11 cellular contexts compared by ENCODE assay signal in the genomic region with DNA sequence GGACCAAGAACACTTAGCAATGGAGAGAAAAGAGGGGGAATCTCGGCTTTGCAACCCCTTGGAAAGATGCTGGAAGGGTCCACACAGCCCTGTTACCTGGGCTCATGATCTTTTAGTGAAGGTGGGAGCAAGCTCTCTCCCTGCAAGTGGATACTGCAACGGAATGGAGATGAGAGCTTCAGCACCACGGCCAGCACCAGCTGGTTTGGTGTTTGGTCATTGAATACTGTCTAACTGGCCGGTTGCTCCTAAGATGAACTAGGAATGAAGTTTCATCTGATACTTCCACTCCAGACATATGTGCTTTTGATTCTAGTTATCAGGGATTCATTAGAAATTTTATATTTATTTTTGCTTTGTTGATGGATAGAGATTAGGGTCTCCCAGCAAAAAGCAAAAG. TPM values are rescaled to one million over a fixed set of nuclear protein-coding genes. Genes with fewer than 3 reads are reported as not detected.
A peak's percentile ranks its signal among the peaks of the same experiment; 100 is the strongest.
DNase-seq lines count a peak whose midpoint lies in the region; ATAC-seq, FAIRE-seq and TF ChIP-seq lines count a peak whose summit lies in the region.
"Had no signal": no experiment of that assay in that cellular context is flagged by ENCODE, and none has a peak within 500 bp of the region (broad histone marks: within the 10 kb centered on the region; RNA-seq: fewer than 3 reads in every experiment).

No MANE protein-coding gene starts in this region.

- no peak overlapping the region for H3K56ac ChIP-seq in IMR-90 (ENCODE audit: extremely low read depth, insufficient read depth, low read length)

- no peak overlapping the region for H3K9ac ChIP-seq in IMR-90 (ENCODE audit: low read depth, low read length)

- no peak overlapping the region for H3K27ac Mint-ChIP-seq in stimulated activated memory B cell treated with anti-CD40 and anti-IgM and Interleukin-4, amounts not matched to agents 10 μg/mL and 1 μg/mL and 100 μg/mL, for 72 hours

- TF ChIP-seq RAD21 in IMR-90 (IDR thresholded peaks at IDR 0.05; ENCODE audit: low read length): no peak

- no peak overlapping the region for H2BK20ac ChIP-seq in IMR-90 (ENCODE audit: low read depth, low read length)

- peak; percentile 60 for ATAC-seq in IMR-90 (ENCODE audit: low read depth)
- no peak for ATAC-seq in stimulated activated memory B cell treated with anti-CD40 and anti-IgM and Interleukin-4, amounts not matched to agents 10 μg/mL and 1 μg/mL and 100 μg/mL, for 72 hours
- ATAC-seq in GM18502 (IDR thresholded peaks at IDR 0.05; ENCODE audit: poor library complexity, unreplicated experiment): no peak
- no peak for ATAC-seq in GM18873 (IDR thresholded peaks at IDR 0.05; ENCODE audit: low FRiP score, unreplicated experiment)

- no peak overlapping the region for H3K4me3 Mint-ChIP-seq in stimulated activated memory B cell treated with anti-CD40 and anti-IgM and Interleukin-4, amounts not matched to agents 10 μg/mL and 1 μg/mL and 100 μg/mL, for 72 hours

- dilution Hi-C loops in IMR-90 (cut with HindIII; ENCODE audit: low sequenced_read_pairs, unreplicated experiment): no loop called here

- no peaks in the 10 kb centered on the region for H3K4me1 ChIP-seq in IMR-90 (ENCODE audit: control insufficient read depth, insufficient read depth, low read length)
- H3K4me1 ChIP-seq: ascending aorta had no signal

- H3K4me3 ChIP-seq in IMR-90 (ENCODE audit: insufficient read depth, low read depth, low read length): no peak overlapping the region
- H3K4me3 ChIP-seq in astrocyte of the cerebellum (ENCODE audit: low read depth, low read length): no peak overlapping the region
- H3K4me3 ChIP-seq: ascending aorta had no signal

- no peak overlapping the region for H2BK15ac ChIP-seq in IMR-90 (ENCODE audit: low read depth, low read length)

- POLR2A ChIA-PET in IMR-90 (lab: Charles Lee; ENCODE audit: unreplicated experiment): no interaction called here

- no peak overlapping the region for H2AFZ ChIP-seq in IMR-90 (replicated peaks; ENCODE audit: low read length, poor library complexity)

- H4K20me1 ChIP-seq in IMR-90 (ENCODE audit: insufficient read depth, low read length): no peaks in the 10 kb centered on the region

- H2AK5ac ChIP-seq in IMR-90 (ENCODE audit: low read depth, low read length): no peak overlapping the region

- H2AK9ac ChIP-seq in IMR-90 (replicated peaks; ENCODE audit: low read depth, low read length, poor library complexity): no peak overlapping the region

- no peaks in the 10 kb centered on the region for H3K79me1 ChIP-seq in IMR-90 (ENCODE audit: low read depth in 1 of 2, low read length in 2 of 2)

- no peaks in the 10 kb centered on the region; the same call in 1 of the 2 replicates for H3K27me3 ChIP-seq in IMR-90 (ENCODE audit: control insufficient read depth, insufficient read depth, low read length)
- H3K27me3 ChIP-seq: ascending aorta had no signal

- DNase-seq in COLO829 (ENCODE audit: low spot score): peak; percentile 32
- peak; percentile 8 for DNase-seq in IMR-90
- DNase-seq in astrocyte of the cerebellum (ENCODE audit: low read depth): peak; percentile 35
- DNase-seq in islet precursor cell: peak; percentile 80
- no peak for DNase-seq in GM19239 (ENCODE audit: insufficient read length, low spot score)
- DNase-seq: kidney glomerular epithelial cell had no signal

- intact Hi-C loops in IMR-90 (cut with micrococcal nuclease): loop anchor here (5.0 kb wide), 1 partner anchor 94 kb away; no protein-coding TSS in a partner anchor

- peaks cover 22% of the 10 kb centered on the region for H3K4me1 Mint-ChIP-seq in stimulated activated memory B cell treated with anti-CD40 and anti-IgM and Interleukin-4, amounts not matched to agents 10 μg/mL and 1 μg/mL and 100 μg/mL, for 72 hours

- no peak overlapping the region for H3K23ac ChIP-seq in IMR-90 (ENCODE audit: low read depth, low read length)

- no peak overlapping the region for H3K4ac ChIP-seq in IMR-90 (ENCODE audit: low read depth, low read length)

- TF ChIP-seq POLR2A in IMR-90 (IDR thresholded peaks at IDR 0.05; ENCODE audit: low read depth, low read length): no peak

- H3K9me3 Mint-ChIP-seq in stimulated activated memory B cell treated with anti-CD40 and anti-IgM and Interleukin-4, amounts not matched to agents 10 μg/mL and 1 μg/mL and 100 μg/mL, for 72 hours: no peaks in the 10 kb centered on the region

- CTCF ChIA-PET in IMR-90 (lab: Yijun Ruan, JAX): no interaction called here

- H3K36me3 Mint-ChIP-seq in stimulated activated memory B cell treated with anti-CD40 and anti-IgM and Interleukin-4, amounts not matched to agents 10 μg/mL and 1 μg/mL and 100 μg/mL, for 72 hours: peaks cover 25% of the 10 kb centered on the region

- no peaks in the 10 kb centered on the region for H3K36me3 ChIP-seq in IMR-90 (ENCODE audit: control insufficient read depth, insufficient read depth, low read length)
- H3K36me3 ChIP-seq: ascending aorta had no signal

- TF ChIP-seq CTCF in IMR-90 (conservative IDR thresholded peaks at IDR 0.05; ENCODE audit: low read depth, low read length): no peak
- TF ChIP-seq CTCF in astrocyte of the cerebellum (IDR thresholded peaks at IDR 0.05; ENCODE audit: low read depth, low read length, missing control alignments): no peak

- H3K4me2 ChIP-seq in IMR-90 (ENCODE audit: low read depth, low read length): no peak overlapping the region

- no peak overlapping the region for H4K91ac ChIP-seq in IMR-90 (ENCODE audit: insufficient read depth, low read depth, low read length)

- no peak overlapping the region for H3K27ac ChIP-seq in IMR-90 (ENCODE audit: insufficient read depth, low read length)
- H3K27ac ChIP-seq: ascending aorta had no signal

- no peaks in the 10 kb centered on the region for H3K9me1 ChIP-seq in IMR-90 (ENCODE audit: insufficient read depth, low read length)

- no TSS peak for BruUV-seq in IMR-90 (replicated peaks; lab: Mats Ljungman, UMichigan)

- in situ Hi-C loops in IMR-90 (cut with MboI; ENCODE audit: low sequenced_read_pairs) (no loop called here), astrocyte of the cerebellum (cut with HindIII; ENCODE audit: low sequenced_read_pairs) (no loop called here)

- no peak overlapping the region for H3K14ac ChIP-seq in IMR-90 (replicated peaks; ENCODE audit: low read depth, low read length)

- no CpG with 5 or more reads among the region's 4 CpGs for WGBS in IMR-90 (ENCODE audit: extremely low coverage in 2 of 2, insufficient read length in 1 of 2), 2 experiments

- no peaks in the 10 kb centered on the region for H3K9me3 ChIP-seq in IMR-90 (ENCODE audit: control insufficient read depth, insufficient read depth, low read length)
- H3K9me3 ChIP-seq: ascending aorta had no signal

- no peak overlapping the region for H4K5ac ChIP-seq in IMR-90 (ENCODE audit: low read depth, low read length)

- no peak overlapping the region for H2BK5ac ChIP-seq in IMR-90 (ENCODE audit: low read depth, low read length, poor library complexity, severe bottlenecking)

- no peak for FAIRE-seq in GM19239 (lab: Jason Lieb, UNC)

- H3K27me3 Mint-ChIP-seq in stimulated activated memory B cell treated with anti-CD40 and anti-IgM and Interleukin-4, amounts not matched to agents 10 μg/mL and 1 μg/mL and 100 μg/mL, for 72 hours: peaks cover 12% of the 10 kb centered on the region

- no peak overlapping the region for H4K8ac ChIP-seq in IMR-90 (ENCODE audit: low read depth in 2 of 2, low read length in 2 of 2)

- H2BK120ac ChIP-seq in IMR-90 (ENCODE audit: low read depth, low read length): no peak overlapping the region

- H3K18ac ChIP-seq in IMR-90 (ENCODE audit: low read depth, low read length): no peak overlapping the region

TF ChIP-seq in IMR-90, 13 proteins besides CTCF, POLR2A, EP300 and RAD21:
- no peak for TF ChIP-seq BHLHE40 (IDR thresholded peaks at IDR 0.05; ENCODE audit: low read depth, low read length)
- no peak for TF ChIP-seq SMC3 (IDR thresholded peaks at IDR 0.05; ENCODE audit: low read depth, low read length)
- TF ChIP-seq CEBPB (IDR thresholded peaks at IDR 0.05; ENCODE audit: low read depth, low read length): no peak
- TF ChIP-seq CHD1 (IDR thresholded peaks at IDR 0.05; ENCODE audit: low read depth, low read length): no peak
- TF ChIP-seq MAFK (IDR thresholded peaks at IDR 0.05; ENCODE audit: low read depth, low read length): no peak
- TF ChIP-seq RCOR1 (IDR thresholded peaks at IDR 0.05; ENCODE audit: insufficient replicate concordance, low read length): no peak
- TF ChIP-seq FOS (IDR thresholded peaks at IDR 0.05; ENCODE audit: low read depth, low read length): no peak
- TF ChIP-seq RFX5 (IDR thresholded peaks at IDR 0.05; ENCODE audit: low read depth, low read length): no peak
- TF ChIP-seq NFE2L2 (IDR thresholded peaks at IDR 0.05; ENCODE audit: low read depth, low read length): no peak

RNA-seq across cellular contexts. Expression of a gene that starts 16.3 kb away (rescaled TPM):
- not detected in 2 replicates for total RNA-seq in IMR-90 (2012; rRNA removed)
- polyA plus RNA-seq in IMR-90 (2012; rRNA removed): not detected in 2 replicates
- not detected in 2 replicates for polyA plus RNA-seq in IMR-90 (2012; cell fraction: cytosol; rRNA removed)
- not detected in 2 replicates for polyA plus RNA-seq in IMR-90 (2012; cell fraction: nucleus; rRNA removed; ENCODE audit: low replicate concordance)
- total RNA-seq: ascending aorta, G401 had no signal
